ENCODE assay signal across 11 cellular contexts in genomic region chr1:61142726-61143500, GRCh38.
DNase-seq lines count a peak whose midpoint lies in the region; ATAC-seq and TF ChIP-seq lines count a peak whose summit lies in the region.
"Had no signal": no experiment of that assay in that cellular context is flagged by ENCODE, and none has a peak within 500 bp of the region (broad histone marks: within the 10 kb centered on the region; RNA-seq: fewer than 3 reads in every experiment).

No MANE protein-coding gene starts in this region.

- no peak for ATAC-seq in HG02870 (IDR thresholded peaks at IDR 0.05; ENCODE audit: unreplicated experiment)

- DNase-seq in NCI-H1417 (lab: John Stamatoyannopoulos, UW) (peak; percentile 31 to 73 (median 51)), NCI-H1417 treated with DMSO at 0.1 percent for 48 hours (lab: John Stamatoyannopoulos, UW) (no peak), SK-N-MC (ENCODE audit: low read depth, low spot score) (no peak), iPS-NIHi7 (ENCODE audit: extremely low spot score) (peak; percentile 11), transverse colon (no peak), sigmoid colon (no peak)
- DNase-seq in activated CD8-positive, alpha-beta memory T cell treated with anti-CD3 and anti-CD28 coated beads, Interleukin-2, amount 50 U/mL, for 48 hours = no peak
- DNase-seq: NCI-H526 treated with DMSO at 0.1 percent for 48 hours had no signal

- intact Hi-C loops in transverse colon (cut with DNase I; ENCODE audit: low total_unique reads) = no loop called here
- intact Hi-C loops in sigmoid colon (cut with DNase I) = no loop called here

- no peak for TF ChIP-seq EP300 in transverse colon (IDR thresholded peaks at IDR 0.05; ENCODE audit: low read depth)
- TF ChIP-seq EP300 in sigmoid colon (IDR thresholded peaks at IDR 0.05) = no peak

- H3K36me3 ChIP-seq in SK-N-MC (ENCODE audit: insufficient read depth, low read length) (no peaks in the 10 kb centered on the region), transverse colon (no peaks in the 10 kb centered on the region), sigmoid colon (no peaks in the 10 kb centered on the region)
- H3K36me3 ChIP-seq: ovary, tibial nerve had no signal

- H3K27me3 ChIP-seq in transverse colon (no peaks in the 10 kb centered on the region), sigmoid colon (no peaks in the 10 kb centered on the region)
- H3K27me3 ChIP-seq: ovary, tibial nerve had no signal

- H3K27ac ChIP-seq in SK-N-MC (peak overlapping the region; percentile 67; the same call in 1 of the 2 replicates), transverse colon (peak overlapping the region in 3 of 4 donors; percentile 9 to 44 (median 43)), sigmoid colon (peak overlapping the region in 2 of 4 donors; percentile 8 to 17)

- in situ Hi-C loops in transverse colon (cut with MboI; ENCODE audit: low pct_ligation_motif_present in 1 of 4, low pct_unique_long_range_greater_than_20kb in 1 of 4, low sequenced_read_pairs in 3 of 4) = no loop called here

- peaks cover 16 to 35% (median 26%) of the 10 kb centered on the region in 4 donors for H3K4me1 ChIP-seq in transverse colon
- peaks cover 0 to 58% (median 46%) of the 10 kb centered on the region in 4 donors for H3K4me1 ChIP-seq in sigmoid colon

- TF ChIP-seq POLR2A in transverse colon (IDR thresholded peaks at IDR 0.05) (no peak), sigmoid colon (IDR thresholded peaks at IDR 0.05) (no peak)

- no peak overlapping the region for H3K9ac ChIP-seq in SK-N-MC (ENCODE audit: insufficient read length)

- WGBS in transverse colon (ENCODE audit: low coverage in 1 of 2), 2 donors = 52 to 66% methylated on average over 3 to 11 of the region's 11 CpGs
- 46 to 72% methylated on average over 11 of the region's 11 CpGs for WGBS in sigmoid colon, 2 donors

- TF ChIP-seq CTCF in transverse colon (IDR thresholded peaks at IDR 0.05) (no peak), sigmoid colon (IDR thresholded peaks at IDR 0.05) (no peak)

- H3K4me3 ChIP-seq in SK-N-MC (no peak overlapping the region), transverse colon (no peak overlapping the region), sigmoid colon (no peak overlapping the region)
- H3K4me3 ChIP-seq: ovary, tibial nerve had no signal

- no peaks in the 10 kb centered on the region for H3K9me3 ChIP-seq in SK-N-MC (ENCODE audit: low read depth, low read length)
- no peaks in the 10 kb centered on the region for H3K9me3 ChIP-seq in transverse colon
- no peaks in the 10 kb centered on the region for H3K9me3 ChIP-seq in sigmoid colon
- H3K9me3 ChIP-seq: ovary, tibial nerve had no signal

Comparison
In these comparisons a context has a peak if more than half of its experiments do, and no peak if none do; other contexts are left out.
1. DNase-seq: peak in NCI-H1417 (3 of 3) and iPS-NIHi7 (single experiment); none in NCI-H1417 treated with DMSO at 0.1 percent for 48 hours (single experiment), SK-N-MC (single experiment), transverse colon (single experiment), sigmoid colon (single experiment) and activated CD8-positive, alpha-beta memory T cell treated with anti-CD3 and anti-CD28 coated beads, Interleukin-2, amount 50 U/mL, for 48 hours (single experiment).